Comparison of ENCODE assay signal across 3 cellular contexts in the genomic region with DNA sequence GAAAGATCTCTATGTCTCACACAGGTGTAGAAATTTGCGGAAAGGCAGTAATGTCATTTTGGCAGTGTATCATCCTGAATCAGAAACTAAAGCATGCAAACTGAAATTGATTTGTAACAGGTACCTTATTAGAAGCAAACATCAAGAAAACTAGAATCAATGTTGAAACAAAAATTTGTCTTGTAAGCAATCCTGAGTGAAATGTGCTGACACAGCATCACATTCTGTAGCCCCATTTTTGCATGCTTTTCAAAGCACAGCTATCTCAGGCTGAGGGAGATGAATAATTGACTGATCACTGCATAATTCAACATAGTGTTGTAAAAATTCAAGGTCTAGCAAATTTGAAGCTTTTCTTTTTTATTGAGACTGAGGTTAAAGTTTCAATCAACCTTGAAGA.
TF ChIP-seq lines count a peak whose summit lies in the region.

No MANE protein-coding gene starts in this region.

TF ChIP-seq in A549, 52 proteins besides CTCF, POLR2A, EP300 and RAD21:
- TF ChIP-seq PHF8 (IDR thresholded peaks at IDR 0.05; ENCODE audit: borderline replicate concordance, low read depth) (no peak), HOXB13 (CRISPR knock-in tag; IDR thresholded peaks at IDR 0.05; ENCODE audit: low read depth) (no peak), CEBPB (IDR thresholded peaks at IDR 0.05) (no peak), MAFK (IDR thresholded peaks at IDR 0.05; ENCODE audit: partially characterized antibody) (peak; percentile 94)
TF ChIP-seq in A549: peak in this region for 1.

TF ChIP-seq in IMR-90, 13 proteins besides CTCF, POLR2A, EP300 and RAD21:
- TF ChIP-seq FOS (IDR thresholded peaks at IDR 0.05; ENCODE audit: low read depth, low read length) (no peak), MAFK (IDR thresholded peaks at IDR 0.05; ENCODE audit: low read depth, low read length) (peak; percentile 97)
TF ChIP-seq in IMR-90: peak in this region for 1.

TF ChIP-seq in H1, 55 proteins besides CTCF, POLR2A, EP300 and RAD21:
- peak; percentile 94 for TF ChIP-seq MAFK (IDR thresholded peaks at IDR 0.05; ENCODE audit: low read depth, low read length)
- TF ChIP-seq, protein P1, sequence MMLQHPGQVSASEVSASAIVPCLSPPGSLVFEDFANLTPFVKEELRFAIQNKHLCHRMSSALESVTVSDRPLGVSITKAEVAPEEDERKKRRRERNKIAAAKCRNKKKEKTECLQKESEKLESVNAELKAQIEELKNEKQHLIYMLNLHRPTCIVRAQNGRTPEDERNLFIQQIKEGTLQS (IDR thresholded peaks at IDR 0.05; ENCODE audit: insufficient read depth, low read depth, low read length), result no peak
